32 cellular contexts compared by ENCODE assay signal in genomic region chr12:43556057-43556456, GRCh38. TPM values are rescaled to one million over a fixed set of nuclear protein-coding genes. Genes with fewer than 3 reads are reported as not detected.
"Had no signal": no experiment of that assay in that cellular context is flagged by ENCODE, and none has a peak within 500 bp of the region (broad histone marks: within the 10 kb centered on the region; RNA-seq: fewer than 3 reads in every experiment).

No MANE protein-coding gene starts in this region.

- H3K27ac ChIP-seq: stomach, suprapubic skin, testis, thoracic aorta, thyroid gland, tibial artery, tibial nerve, transverse colon, upper lobe of left lung, upper lobe of right lung, uterus, vagina had no signal

- ATAC-seq: stimulated activated effector memory CD8-positive, alpha-beta T cell treated with anti-CD3 and anti-CD28 coated beads, Interleukin-12 subunit alpha, Interleukin-12 subunit beta, amount 100 ng/mL, for 72 hours; stimulated activated memory B cell treated with anti-CD40 and anti-IgM and Interleukin-4, amounts not matched to agents 10 μg/mL and 1 μg/mL and 100 μg/mL, for 72 hours; stimulated activated naive B cell treated with anti-CD40 and anti-IgM and Interleukin-4, amounts not matched to agents 10 μg/mL and 1 μg/mL and 100 μg/mL, for 72 hours; stimulated activated naive CD8-positive, alpha-beta T cell treated with anti-CD3 and anti-CD28 coated beads, Interleukin-15, amount 100 ng/mL, for 72 hours; stimulated activated naive CD8-positive, alpha-beta T cell treated with anti-CD3 and anti-CD28 coated beads, Interleukin-15, Interleukin-2, amounts not matched to agents 100 U/mL and 50 U/mL, for 24 hours; upper lobe of right lung had no signal

- H3K4me1 Mint-ChIP-seq: stimulated activated effector memory CD8-positive, alpha-beta T cell treated with anti-CD3 and anti-CD28 coated beads, Interleukin-12 subunit alpha, Interleukin-12 subunit beta, amount 100 ng/mL, for 72 hours; stimulated activated memory B cell treated with anti-CD40 and anti-IgM and Interleukin-4, amounts not matched to agents 10 μg/mL and 1 μg/mL and 100 μg/mL, for 72 hours had no signal

- DNase-seq: stimulated activated CD4-positive, alpha-beta T cell treated with anti-CD3 and anti-CD28 coated beads, Interleukin-2, amount 100 ng/mL, for 48 hours; stimulated activated CD4-positive, alpha-beta T cell treated with anti-CD3 and anti-CD28 coated beads, Interleukin-4, amount 100 ng/mL, for 1 hour; stimulated activated CD4-positive, alpha-beta T cell treated with anti-CD3 and anti-CD28 coated beads, Interleukin-4, amount 100 ng/mL, for 24 hours; stimulated activated CD4-positive, alpha-beta T cell treated with anti-CD3 and anti-CD28 coated beads, Interleukin-4, amount 100 ng/mL, for 4 hours; stimulated activated CD8-positive, alpha-beta memory T cell treated with anti-CD3 and anti-CD28 coated beads, Interleukin-4, amount 100 ng/mL, for 48 hours; stimulated activated naive B cell treated with anti-CD40 and anti-IgM and Interleukin-4, amounts not matched to agents 10 μg/mL and 1 μg/mL and 100 μg/mL, for 72 hours; stimulated activated naive CD4-positive, alpha-beta T cell; stimulated activated naive CD4-positive, alpha-beta T cell treated with Interleukin-2 at 50 U/mL for 16 hours; stimulated activated naive CD8-positive, alpha-beta T cell treated with anti-CD3 and anti-CD28 coated beads, Interleukin-15, amount 100 ng/mL, for 72 hours; stimulated activated naive CD8-positive, alpha-beta T cell treated with anti-CD3 and anti-CD28 coated beads, Interleukin-15, Interleukin-2, amounts not matched to agents 100 U/mL and 50 U/mL, for 24 hours; stomach; substantia nigra; testis; thyroid gland; tibial artery; transverse colon; trophoblast cell; upper lobe of left lung; upper lobe of right lung; uterus had no signal

- H3K27ac Mint-ChIP-seq: stimulated activated effector memory CD8-positive, alpha-beta T cell treated with anti-CD3 and anti-CD28 coated beads, Interleukin-12 subunit alpha, Interleukin-12 subunit beta, amount 100 ng/mL, for 72 hours; stimulated activated memory B cell treated with anti-CD40 and anti-IgM and Interleukin-4, amounts not matched to agents 10 μg/mL and 1 μg/mL and 100 μg/mL, for 72 hours; stimulated activated naive B cell treated with anti-CD40 and anti-IgM and Interleukin-4, amounts not matched to agents 10 μg/mL and 1 μg/mL and 100 μg/mL, for 72 hours; stimulated activated naive CD8-positive, alpha-beta T cell treated with anti-CD3 and anti-CD28 coated beads, Interleukin-15, amount 100 ng/mL, for 72 hours; stimulated activated naive CD8-positive, alpha-beta T cell treated with anti-CD3 and anti-CD28 coated beads, Interleukin-15, Interleukin-2, amounts not matched to agents 100 ng/mL and 50 ng/mL, for 24 hours; type B pancreatic cell had no signal

- H3K36me3 Mint-ChIP-seq: stimulated activated effector memory CD8-positive, alpha-beta T cell treated with anti-CD3 and anti-CD28 coated beads, Interleukin-12 subunit alpha, Interleukin-12 subunit beta, amount 100 ng/mL, for 72 hours; stimulated activated memory B cell treated with anti-CD40 and anti-IgM and Interleukin-4, amounts not matched to agents 10 μg/mL and 1 μg/mL and 100 μg/mL, for 72 hours; stimulated activated naive B cell treated with anti-CD40 and anti-IgM and Interleukin-4, amounts not matched to agents 10 μg/mL and 1 μg/mL and 100 μg/mL, for 72 hours; type B pancreatic cell had no signal

- H3K4me3 Mint-ChIP-seq: stimulated activated effector memory CD8-positive, alpha-beta T cell treated with anti-CD3 and anti-CD28 coated beads, Interleukin-12 subunit alpha, Interleukin-12 subunit beta, amount 100 ng/mL, for 72 hours; stimulated activated memory B cell treated with anti-CD40 and anti-IgM and Interleukin-4, amounts not matched to agents 10 μg/mL and 1 μg/mL and 100 μg/mL, for 72 hours; stimulated activated naive B cell treated with anti-CD40 and anti-IgM and Interleukin-4, amounts not matched to agents 10 μg/mL and 1 μg/mL and 100 μg/mL, for 72 hours; stimulated activated naive CD8-positive, alpha-beta T cell treated with anti-CD3 and anti-CD28 coated beads, Interleukin-15, amount 100 ng/mL, for 72 hours; stimulated activated naive CD8-positive, alpha-beta T cell treated with anti-CD3 and anti-CD28 coated beads, Interleukin-15, Interleukin-2, amounts not matched to agents 100 ng/mL and 50 ng/mL, for 24 hours; type B pancreatic cell had no signal

- H3K36me3 ChIP-seq: stomach, suprapubic skin, thoracic aorta, thyroid gland, tibial artery, tibial nerve, transverse colon, upper lobe of left lung, upper lobe of right lung, uterus, vagina had no signal

- FAIRE-seq: urothelium cell line had no signal

- H3K27me3 ChIP-seq: testis, thyroid gland, uterus, vagina had no signal

- H3K4me3 ChIP-seq: stomach, suprapubic skin, testis, thoracic aorta, thyroid gland, tibial artery, tibial nerve, transverse colon, upper lobe of left lung, upper lobe of right lung, uterus, vagina had no signal

- H3K9me3 ChIP-seq: suprapubic skin, testis, thyroid gland, uterus had no signal

- H3K4me1 ChIP-seq: testis, thyroid gland, transverse colon, upper lobe of right lung, uterus had no signal

RNA-seq across cellular contexts. Expression of gene ADAMTS20, which starts 4.1 kb away (rescaled TPM):
- total RNA-seq: subcutaneous adipose tissue, suprapubic skin, thoracic aorta, tibial nerve, transverse colon, upper lobe of left lung, upper lobe of right lung, ureter, vagina had no signal
- polyA plus RNA-seq: stomach, urinary bladder had no signal
